Comparison of ENCODE assay signal across 10 cellular contexts in genomic region chr1:21323091-21323490, GRCh38. TPM values are rescaled to one million over a fixed set of nuclear protein-coding genes. Genes with fewer than 3 reads are reported as not detected.
DNase-seq lines count a peak whose midpoint lies in the region; ATAC-seq lines count a peak whose summit lies in the region.
"Had no signal": no experiment of that assay in that cellular context is flagged by ENCODE, and none has a peak within 500 bp of the region (broad histone marks: within the 10 kb centered on the region; RNA-seq: fewer than 3 reads in every experiment).

No MANE protein-coding gene starts in this region.

- no peaks in the 10 kb centered on the region for H3K9me3 ChIP-seq in HUES64 (ENCODE audit: insufficient read depth, low read depth, low read length)
- H3K9me3 ChIP-seq in adipocyte (ENCODE audit: control insufficient read depth, low read length): no peaks in the 10 kb centered on the region
- no peaks in the 10 kb centered on the region for H3K9me3 ChIP-seq in iPS-18a (ENCODE audit: control insufficient read depth, low read depth, low read length)
- no peaks in the 10 kb centered on the region for H3K9me3 ChIP-seq in subcutaneous abdominal adipose tissue (ENCODE audit: control insufficient read depth in 5 of 5, low read length in 5 of 5)

- H3K4me3 ChIP-seq in HUES64 (ENCODE audit: low read length) (0 out of 2 replicates have a peak overlapping the region, but pooled peaks have one; percentile 1), adipocyte (ENCODE audit: low read length) (no peak overlapping the region), iPS-18a (ENCODE audit: low read length) (peak overlapping the region; percentile 28), subcutaneous abdominal adipose tissue (ENCODE audit: low read depth in 1 of 5, low read length in 5 of 5) (no peak overlapping the region)

- 16% methylated on average over 7 of the region's 7 CpGs for WGBS in HUES64

- H3K9ac ChIP-seq in HUES64 (ENCODE audit: low read depth, low read length) (peak overlapping the region; percentile 35; the same call in 1 of the 2 replicates), adipocyte (ENCODE audit: low read length) (peak overlapping the region; percentile 77), iPS-18a (ENCODE audit: low read length) (peak overlapping the region; percentile 33), subcutaneous abdominal adipose tissue (ENCODE audit: low read length in 5 of 5) (peak overlapping the region in 3 of 5 donors; percentile 18 to 38 (median 23))

- H3K27ac ChIP-seq in HUES64 (ENCODE audit: low read depth, low read length) (peak overlapping the region; percentile 73; the same call in 1 of the 2 replicates), iPS-18a (ENCODE audit: low read length) (peak overlapping the region; percentile 55), subcutaneous abdominal adipose tissue (ENCODE audit: low read depth, low read length) (peak overlapping the region; percentile 90)

- DNase-seq in adipocyte (ENCODE audit: low read depth) (peak; percentile 67), amniotic stem cell (lab: John Stamatoyannopoulos, UW) (no peak), AML-193 (lab: John Stamatoyannopoulos, UW) (no peak)
- DNase-seq: activated CD4-positive, CD25-positive, alpha-beta regulatory T cell; erythroblast; NCI-H2081 treated with DMSO at 0.1 percent for 48 hours had no signal

- ATAC-seq in HG03095 (IDR thresholded peaks at IDR 0.05; ENCODE audit: unreplicated experiment): no peak

- H3K4me1 ChIP-seq in HUES64 (ENCODE audit: insufficient read depth, low read length) (peaks cover 92% of the 10 kb centered on the region), adipocyte (ENCODE audit: control insufficient read depth, insufficient read depth, low read length) (peaks cover 93% of the 10 kb centered on the region), iPS-18a (ENCODE audit: control insufficient read depth, low read depth, low read length) (peaks cover 69% of the 10 kb centered on the region), subcutaneous abdominal adipose tissue (ENCODE audit: control insufficient read depth in 5 of 5, insufficient read depth in 5 of 5, low read length in 5 of 5) (peaks cover 41 to 90% (median 84%) of the 10 kb centered on the region in 5 donors)

- H3K36me3 ChIP-seq in HUES64 (ENCODE audit: insufficient read depth, low read length) (no peaks in the 10 kb centered on the region), adipocyte (ENCODE audit: control insufficient read depth, insufficient read depth, low read length, severe bottlenecking) (no peaks in the 10 kb centered on the region), iPS-18a (ENCODE audit: control insufficient read depth, low read depth, low read length) (no peaks in the 10 kb centered on the region), subcutaneous abdominal adipose tissue (ENCODE audit: control insufficient read depth in 5 of 5, insufficient read depth in 5 of 5, low read length in 5 of 5) (peaks cover 0 to 4% (median 0%) of the 10 kb centered on the region in 5 donors)

- H3K27me3 ChIP-seq in HUES64 (ENCODE audit: insufficient read depth, low read length) (no peaks in the 10 kb centered on the region), adipocyte (replicated peaks; ENCODE audit: control insufficient read depth, insufficient read depth, low read length) (no peaks in the 10 kb centered on the region), iPS-18a (ENCODE audit: control insufficient read depth, insufficient read depth, low read length) (no peaks in the 10 kb centered on the region), subcutaneous abdominal adipose tissue (ENCODE audit: control insufficient read depth in 5 of 5, insufficient read depth in 4 of 5, low read length in 5 of 5) (no peaks in the 10 kb centered on the region)

RNA-seq across cellular contexts. Expression of gene ECE1, which starts 32.8 kb away (rescaled TPM):
- polyA plus RNA-seq in HUES64 (2013, experiment 1 of 2): 29.4 TPM
- polyA plus RNA-seq in HUES64 (2013, experiment 2 of 2): 36.1 TPM

Comparison
In these comparisons a context has a peak if more than half of its experiments do, and no peak if none do; other contexts are left out.
1. H3K4me3 ChIP-seq: peak in HUES64 (single experiment) and iPS-18a (single experiment); none in adipocyte (single experiment) and subcutaneous abdominal adipose tissue (0 of 5).
2. H3K9ac ChIP-seq: peak in every context shown above with its lines; median percentile 77 in adipocyte; 35 in HUES64; 33 in iPS-18a; 23 in subcutaneous abdominal adipose tissue.
3. Peak in every context shown above with its lines, with median percentiles within 50 percentile points of each other: H3K27ac ChIP-seq.